ENCODE assay signal across 19 cellular contexts in genomic region chr15:55980511-55980910, GRCh38.
"Had no signal": no experiment of that assay in that cellular context is flagged by ENCODE, and none has a peak within 500 bp of the region (broad histone marks: within the 10 kb centered on the region; RNA-seq: fewer than 3 reads in every experiment).

No MANE protein-coding gene starts in this region.

- ATAC-seq: Panc1, PC-3, SK-N-SH treated with all-trans-retinoic acid at 6 μM for 48 hours had no signal

- DNase-seq: Karpas-422, KG1, MM.1S, NCI-H1092 treated with DMSO at 0.1 percent for 48 hours, NCI-H1436, NCI-H187, NCI-H2029, NCI-H2081 treated with DMSO at 0.1 percent for 48 hours, NCI-H2171, NCI-H226, NCI-H446, NCI-H510A, NCI-H524 treated with DMSO at 0.1 percent for 48 hours, NCI-H69, NCI-H774, PC-3, SHP77 had no signal
